Comparison of ENCODE assay signal across 8 cellular contexts in the genomic region with DNA sequence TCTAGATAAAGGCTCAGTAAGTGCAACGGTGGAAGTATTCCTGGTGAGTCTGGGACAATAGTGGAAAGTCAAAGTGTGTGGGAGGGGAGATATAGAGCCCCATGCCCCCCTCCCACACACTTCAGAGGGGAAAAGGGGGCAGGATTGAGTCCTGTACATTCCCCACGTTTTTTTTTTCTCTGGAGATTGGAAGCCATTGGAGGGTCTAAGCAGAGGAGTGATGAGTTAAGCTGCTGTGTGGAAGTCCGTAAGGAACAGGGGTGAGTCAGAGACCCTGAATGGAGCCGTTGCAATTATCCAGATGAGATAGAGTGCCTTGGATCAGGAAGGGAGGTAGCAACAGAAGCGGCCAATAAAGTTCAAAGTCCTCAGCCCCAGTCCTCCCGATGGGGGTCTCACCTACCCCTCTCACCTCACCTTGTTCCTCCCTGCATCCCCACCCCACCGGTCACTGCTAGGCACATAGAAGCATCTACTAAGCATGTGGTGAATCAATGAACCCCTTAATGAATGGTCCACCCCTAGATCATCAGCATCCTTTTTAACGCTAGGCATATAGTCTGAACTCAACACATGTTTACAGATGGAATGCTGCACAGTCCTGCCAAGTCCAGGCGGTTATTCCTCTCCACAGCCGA. TPM values are rescaled to one million over a fixed set of nuclear protein-coding genes. Genes with fewer than 3 reads are reported as not detected.
DNase-seq lines count a peak whose midpoint lies in the region; ATAC-seq and TF ChIP-seq lines count a peak whose summit lies in the region.

No MANE protein-coding gene starts in this region.

- no peaks in the 10 kb centered on the region for H3K9me3 Mint-ChIP-seq in activated naive CD4-positive, alpha-beta T cell treated with anti-CD3 and anti-CD28 coated beads for 36 hours

- H3K36me3 Mint-ChIP-seq in activated naive CD4-positive, alpha-beta T cell treated with anti-CD3 and anti-CD28 coated beads for 36 hours (ENCODE audit: low read depth) = peaks cover 14% of the 10 kb centered on the region

- peak overlapping the region; percentile 87 for H3K9ac ChIP-seq in SK-N-MC (ENCODE audit: insufficient read length)

- no peak for DNase-seq in activated naive CD4-positive, alpha-beta T cell treated with anti-CD3 and anti-CD28 coated beads for 36 hours
- no peak for DNase-seq in activated naive CD4-positive, alpha-beta T cell (lab: John Stamatoyannopoulos, UW)
- DNase-seq in SK-N-MC (ENCODE audit: low read depth, low spot score) (no peak), esophagus squamous epithelium (lab: John Stamatoyannopoulos, UW) (no peak)

- H3K27ac ChIP-seq in SK-N-MC (no peak overlapping the region), esophagus squamous epithelium (peak overlapping the region; percentile 88 to 99 (median 96))

- peak overlapping the region; percentile 94 for H3K4me3 Mint-ChIP-seq in activated naive CD4-positive, alpha-beta T cell treated with anti-CD3 and anti-CD28 coated beads for 36 hours

- H3K27me3 ChIP-seq in esophagus squamous epithelium = no peaks in the 10 kb centered on the region
- H3K27me3 ChIP-seq in neuron (ENCODE audit: insufficient read depth, low read length) = no peaks in the 10 kb centered on the region

- H3K4me1 ChIP-seq in esophagus squamous epithelium = peaks cover 13 to 72% (median 25%) of the 10 kb centered on the region in 3 donors
- peaks cover 13% of the 10 kb centered on the region for H3K4me1 ChIP-seq in neuron (ENCODE audit: insufficient read depth, low read length)

- H3K36me3 ChIP-seq in SK-N-MC (ENCODE audit: insufficient read depth, low read length) (peaks cover 4% of the 10 kb centered on the region), esophagus squamous epithelium (peaks cover 0 to 22% (median 0%) of the 10 kb centered on the region in 3 donors), neuron (ENCODE audit: insufficient read depth, low read length) (peaks cover 11% of the 10 kb centered on the region)

- peaks cover 31% of the 10 kb centered on the region for H3K4me1 Mint-ChIP-seq in activated naive CD4-positive, alpha-beta T cell treated with anti-CD3 and anti-CD28 coated beads for 36 hours (ENCODE audit: low read depth)

- H3K27me3 Mint-ChIP-seq in activated naive CD4-positive, alpha-beta T cell treated with anti-CD3 and anti-CD28 coated beads for 36 hours (ENCODE audit: low read depth) = no peaks in the 10 kb centered on the region

- CTCF ChIA-PET in activated naive CD4-positive, alpha-beta T cell treated with anti-CD3 and anti-CD28 coated beads for 36 hours (lab: Charles Lee) = no interaction called here

- WGBS in esophagus squamous epithelium, 2 donors = 29 to 34% methylated on average over 10 of the region's 10 CpGs

- H3K4me3 ChIP-seq in SK-N-MC = peak overlapping the region; percentile 85
- H3K4me3 ChIP-seq in esophagus squamous epithelium = peak overlapping the region; percentile 67 to 94 (median 75)
- H3K4me3 ChIP-seq in neuron (ENCODE audit: low read length) = peak overlapping the region; percentile 75

- H2AFZ ChIP-seq in neuron (ENCODE audit: low read depth, low read length) = peak overlapping the region; percentile 59

- H3K9me3 ChIP-seq in SK-N-MC (ENCODE audit: low read depth, low read length) (no peaks in the 10 kb centered on the region), esophagus squamous epithelium (no peaks in the 10 kb centered on the region), neuron (ENCODE audit: low read length) (no peaks in the 10 kb centered on the region)

- TF ChIP-seq CTCF in esophagus squamous epithelium (IDR thresholded peaks at IDR 0.05) = no peak

- intact Hi-C loops in activated naive CD4-positive, alpha-beta T cell treated with anti-CD3 and anti-CD28 coated beads for 36 hours (cut with micrococcal nuclease) = loop anchor here (1.0 to 10.0 kb wide), 5 partner anchors 11 to 533 kb away; a partner anchor contains a TSS
- intact Hi-C loops in esophagus squamous epithelium (cut with DNase I) = no loop called here

- H3K27ac Mint-ChIP-seq in activated naive CD4-positive, alpha-beta T cell treated with anti-CD3 and anti-CD28 coated beads for 36 hours = peak overlapping the region; percentile 89

- no peak for ATAC-seq in HG02884 (IDR thresholded peaks at IDR 0.05; ENCODE audit: unreplicated experiment)
- no peak for ATAC-seq in HG02571 (IDR thresholded peaks at IDR 0.05; ENCODE audit: unreplicated experiment)
- no peak for ATAC-seq in HG03469 (IDR thresholded peaks at IDR 0.05; ENCODE audit: unreplicated experiment)

- no peak for TF ChIP-seq POLR2A in esophagus squamous epithelium (IDR thresholded peaks at IDR 0.05)

RNA-seq across cellular contexts. Expression of a gene that starts 0.7 kb away (rescaled TPM):
- total RNA-seq in activated naive CD4-positive, alpha-beta T cell treated with anti-CD3 and anti-CD28 coated beads for 36 hours = 10 to 100 TPM; 11.2 to 11.4 TPM
- total RNA-seq in esophagus squamous epithelium = 10 to 100 TPM; 11.5 to 14.1 (median 11.9) TPM
